In the genomic region with DNA sequence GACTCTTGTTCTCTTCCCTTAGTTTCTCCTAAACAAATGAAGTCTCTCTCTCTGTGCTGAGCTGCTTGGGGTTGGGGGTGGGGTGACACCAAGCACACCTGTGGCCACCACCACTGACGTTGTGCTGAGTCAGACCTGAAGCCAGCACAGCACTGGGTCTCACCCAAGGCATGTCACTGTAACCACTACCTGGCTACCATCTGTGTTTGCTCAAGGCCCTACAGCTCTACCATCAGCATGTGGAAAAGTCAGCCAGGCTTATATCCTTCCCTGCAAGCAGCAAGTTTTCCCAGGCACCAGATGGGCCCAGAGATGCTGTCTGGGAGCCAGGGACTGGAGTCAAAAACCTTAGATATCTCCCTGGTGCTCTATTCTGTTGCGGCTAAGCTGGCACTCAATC, we compare ENCODE assay signal across 12 cellular contexts. TPM values are rescaled to one million over a fixed set of nuclear protein-coding genes. Genes with fewer than 3 reads are reported as not detected.
DNase-seq lines count a peak whose midpoint lies in the region; ATAC-seq and TF ChIP-seq lines count a peak whose summit lies in the region.
"Had no signal": no experiment of that assay in that cellular context is flagged by ENCODE, and none has a peak within 500 bp of the region (broad histone marks: within the 10 kb centered on the region; RNA-seq: fewer than 3 reads in every experiment).

No MANE protein-coding gene starts in this region.

- peak; percentile 37 for DNase-seq in NCI-H2029 (lab: John Stamatoyannopoulos, UW)
- no peak for DNase-seq in NCI-H2029 treated with DMSO at 0.1 percent for 48 hours (lab: John Stamatoyannopoulos, UW)
- no peak for DNase-seq in left colon
- no peak for DNase-seq in NCI-H146 treated with DMSO at 0.1 percent for 48 hours (lab: John Stamatoyannopoulos, UW; ENCODE audit: unreplicated experiment)
- no peak for DNase-seq in sigmoid colon
- DNase-seq: foreskin melanocyte had no signal

- no peak for TF ChIP-seq CTCF in sigmoid colon (IDR thresholded peaks at IDR 0.05)

- H3K9me3 ChIP-seq in sigmoid colon: no peaks in the 10 kb centered on the region
- H3K9me3 ChIP-seq: Peyer's patch had no signal

- TF ChIP-seq POLR2A in sigmoid colon (IDR thresholded peaks at IDR 0.05): no peak

- no peak overlapping the region for H3K4me3 ChIP-seq in sigmoid colon
- H3K4me3 ChIP-seq: Peyer's patch had no signal

- no peaks in the 10 kb centered on the region for H3K27me3 ChIP-seq in sigmoid colon
- H3K27me3 ChIP-seq: Peyer's patch had no signal

- H3K4me1 ChIP-seq in sigmoid colon: peaks cover 0 to 14% (median 10%) of the 10 kb centered on the region in 4 donors

- 74 to 78% methylated on average over 2 of the region's 2 CpGs for WGBS in sigmoid colon, 2 donors

- intact Hi-C loops in left colon (cut with DNase I, micrococcal nuclease): no loop called here
- intact Hi-C loops in sigmoid colon (cut with DNase I): no loop called here

- H3K36me3 ChIP-seq in sigmoid colon: no peaks in the 10 kb centered on the region
- H3K36me3 ChIP-seq: Peyer's patch had no signal

- no peak for TF ChIP-seq EP300 in sigmoid colon (IDR thresholded peaks at IDR 0.05)

- H3K27ac ChIP-seq in sigmoid colon: no peak overlapping the region
- H3K27ac ChIP-seq: 22Rv1, Peyer's patch had no signal

- peak; percentile 60 for ATAC-seq in GM21619 (IDR thresholded peaks at IDR 0.05; ENCODE audit: unreplicated experiment)
- ATAC-seq in HG03521 (IDR thresholded peaks at IDR 0.05; ENCODE audit: unreplicated experiment): peak; percentile 74
- peak; percentile 47 for ATAC-seq in left colon
- ATAC-seq in SK-N-SH treated with all-trans-retinoic acid at 6 μM for 48 hours: no peak

TF ChIP-seq in SK-N-SH treated with all-trans-retinoic acid at 6 μM for 48 hours, 23 proteins besides CTCF, POLR2A, EP300 and RAD21:
- TF ChIP-seq PPARA (CRISPR knock-in tag; IDR thresholded peaks at IDR 0.05; ENCODE audit: borderline replicate concordance): no peak
- no peak for TF ChIP-seq TCF4 (CRISPR knock-in tag; IDR thresholded peaks at IDR 0.05; ENCODE audit: borderline replicate concordance)
- TF ChIP-seq, protein P1, sequence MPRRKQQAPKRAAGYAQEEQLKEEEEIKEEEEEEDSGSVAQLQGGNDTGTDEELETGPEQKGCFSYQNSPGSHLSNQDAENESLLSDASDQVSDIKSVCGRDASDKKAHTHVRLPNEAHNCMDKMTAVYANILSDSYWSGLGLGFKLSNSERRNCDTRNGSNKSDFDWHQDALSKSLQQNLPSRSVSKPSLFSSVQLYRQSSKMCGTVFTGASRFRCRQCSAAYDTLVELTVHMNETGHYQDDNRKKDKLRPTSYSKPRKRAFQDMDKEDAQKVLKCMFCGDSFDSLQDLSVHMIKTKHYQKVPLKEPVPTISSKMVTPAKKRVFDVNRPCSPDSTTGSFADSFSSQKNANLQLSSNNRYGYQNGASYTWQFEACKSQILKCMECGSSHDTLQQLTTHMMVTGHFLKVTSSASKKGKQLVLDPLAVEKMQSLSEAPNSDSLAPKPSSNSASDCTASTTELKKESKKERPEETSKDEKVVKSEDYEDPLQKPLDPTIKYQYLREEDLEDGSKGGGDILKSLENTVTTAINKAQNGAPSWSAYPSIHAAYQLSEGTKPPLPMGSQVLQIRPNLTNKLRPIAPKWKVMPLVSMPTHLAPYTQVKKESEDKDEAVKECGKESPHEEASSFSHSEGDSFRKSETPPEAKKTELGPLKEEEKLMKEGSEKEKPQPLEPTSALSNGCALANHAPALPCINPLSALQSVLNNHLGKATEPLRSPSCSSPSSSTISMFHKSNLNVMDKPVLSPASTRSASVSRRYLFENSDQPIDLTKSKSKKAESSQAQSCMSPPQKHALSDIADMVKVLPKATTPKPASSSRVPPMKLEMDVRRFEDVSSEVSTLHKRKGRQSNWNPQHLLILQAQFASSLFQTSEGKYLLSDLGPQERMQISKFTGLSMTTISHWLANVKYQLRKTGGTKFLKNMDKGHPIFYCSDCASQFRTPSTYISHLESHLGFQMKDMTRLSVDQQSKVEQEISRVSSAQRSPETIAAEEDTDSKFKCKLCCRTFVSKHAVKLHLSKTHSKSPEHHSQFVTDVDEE (CRISPR knock-in tag; IDR thresholded peaks at IDR 0.05): no peak
- no peak for TF ChIP-seq ZNF70 (CRISPR knock-in tag; IDR thresholded peaks at IDR 0.05)
- no peak for TF ChIP-seq BACH2 (CRISPR knock-in tag; IDR thresholded peaks at IDR 0.05; ENCODE audit: borderline replicate concordance)
- TF ChIP-seq TOX (CRISPR knock-in tag; IDR thresholded peaks at IDR 0.05; ENCODE audit: borderline replicate concordance): no peak
- TF ChIP-seq, protein P2, sequence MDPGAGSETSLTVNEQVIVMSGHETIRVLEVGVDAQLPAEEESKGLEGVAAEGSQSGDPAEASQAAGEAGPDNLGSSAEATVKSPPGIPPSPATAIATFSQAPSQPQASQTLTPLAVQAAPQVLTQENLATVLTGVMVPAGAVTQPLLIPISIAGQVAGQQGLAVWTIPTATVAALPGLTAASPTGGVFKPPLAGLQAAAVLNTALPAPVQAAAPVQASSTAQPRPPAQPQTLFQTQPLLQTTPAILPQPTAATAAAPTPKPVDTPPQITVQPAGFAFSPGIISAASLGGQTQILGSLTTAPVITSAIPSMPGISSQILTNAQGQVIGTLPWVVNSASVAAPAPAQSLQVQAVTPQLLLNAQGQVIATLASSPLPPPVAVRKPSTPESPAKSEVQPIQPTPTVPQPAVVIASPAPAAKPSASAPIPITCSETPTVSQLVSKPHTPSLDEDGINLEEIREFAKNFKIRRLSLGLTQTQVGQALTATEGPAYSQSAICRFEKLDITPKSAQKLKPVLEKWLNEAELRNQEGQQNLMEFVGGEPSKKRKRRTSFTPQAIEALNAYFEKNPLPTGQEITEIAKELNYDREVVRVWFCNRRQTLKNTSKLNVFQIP (CRISPR knock-in tag; IDR thresholded peaks at IDR 0.05; ENCODE audit: borderline replicate concordance, low read depth): no peak
- TF ChIP-seq, protein P3, sequence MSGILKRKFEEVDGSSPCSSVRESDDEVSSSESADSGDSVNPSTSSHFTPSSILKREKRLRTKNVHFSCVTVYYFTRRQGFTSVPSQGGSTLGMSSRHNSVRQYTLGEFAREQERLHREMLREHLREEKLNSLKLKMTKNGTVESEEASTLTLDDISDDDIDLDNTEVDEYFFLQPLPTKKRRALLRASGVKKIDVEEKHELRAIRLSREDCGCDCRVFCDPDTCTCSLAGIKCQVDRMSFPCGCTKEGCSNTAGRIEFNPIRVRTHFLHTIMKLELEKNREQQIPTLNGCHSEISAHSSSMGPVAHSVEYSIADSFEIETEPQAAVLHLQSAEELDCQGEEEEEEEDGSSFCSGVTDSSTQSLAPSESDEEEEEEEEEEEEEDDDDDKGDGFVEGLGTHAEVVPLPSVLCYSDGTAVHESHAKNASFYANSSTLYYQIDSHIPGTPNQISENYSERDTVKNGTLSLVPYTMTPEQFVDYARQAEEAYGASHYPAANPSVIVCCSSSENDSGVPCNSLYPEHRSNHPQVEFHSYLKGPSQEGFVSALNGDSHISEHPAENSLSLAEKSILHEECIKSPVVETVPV (CRISPR knock-in tag; IDR thresholded peaks at IDR 0.05): no peak
- TF ChIP-seq OSR1 (CRISPR knock-in tag; IDR thresholded peaks at IDR 0.05): no peak
- no peak for TF ChIP-seq ESRRG (CRISPR knock-in tag; IDR thresholded peaks at IDR 0.05)
- TF ChIP-seq ZNF565 (CRISPR knock-in tag; conservative IDR thresholded peaks at IDR 0.05; ENCODE audit: low read depth): no peak
- TF ChIP-seq ZFP30 (CRISPR knock-in tag; IDR thresholded peaks at IDR 0.05): no peak
TF ChIP-seq in SK-N-SH treated with all-trans-retinoic acid at 6 μM for 48 hours: peak in this region for 0.

RNA-seq across cellular contexts. Expression of a gene that starts 6.9 kb away (rescaled TPM):
- total RNA-seq in left colon (1 to 10 TPM; 2.5 to 3.2 TPM), sigmoid colon (not detected)
- polyA plus RNA-seq in sigmoid colon: 10 to 100 TPM in 2 of 3 donors, not detected in 1; 13.4 to 77.1 TPM
- total RNA-seq: osteoblast had no signal

RNA-seq across cellular contexts. Expression of a gene that starts 9.1 kb away (rescaled TPM):
- total RNA-seq in left colon (1 to 10 TPM; 1.1 to 1.3 TPM), sigmoid colon (not detected)
- polyA plus RNA-seq in sigmoid colon: 10 to 100 TPM in 1 of 3 donors, 1 to 10 TPM in 1, not detected in 1; 4.9 to 56.9 TPM
- total RNA-seq: osteoblast had no signal

RNA-seq across cellular contexts. Expression of a gene that starts 19.5 kb away (rescaled TPM):
- under 1 TPM; 0.36 to 0.46 TPM for total RNA-seq in left colon
- total RNA-seq in sigmoid colon: not detected
- 10 to 100 TPM in 1 of 3 donors, not detected in 2; 22.0 TPM for polyA plus RNA-seq in sigmoid colon
- total RNA-seq: osteoblast, Peyer's patch had no signal

RNA-seq across cellular contexts. Expression of a gene that starts 25.6 kb away (rescaled TPM):
- total RNA-seq in left colon: 10 to 100 TPM; 23.0 to 28.8 TPM
- 10 to 100 TPM; 33.1 to 38.8 (median 34.2) TPM for total RNA-seq in sigmoid colon
- 10 to 100 TPM; 14.1 to 18.3 (median 15.0) TPM for polyA plus RNA-seq in sigmoid colon

RNA-seq across cellular contexts. Expression of a gene that starts 58.1 kb away (rescaled TPM):
- 1 to 10 TPM; 1.1 to 3.6 TPM for total RNA-seq in left colon
- 1 to 10 TPM; 3.0 to 6.4 (median 5.1) TPM for total RNA-seq in sigmoid colon
- 1 to 10 TPM in 1 of 3 donors, not detected in 2; 5.1 TPM for polyA plus RNA-seq in sigmoid colon
